ENCODE assay signal across 8 cellular contexts in genomic region chr4:139735381-139736256, GRCh38.
A peak's percentile ranks its signal among the peaks of the same experiment; 100 is the strongest.
DNase-seq lines count a peak whose midpoint lies in the region; ATAC-seq and TF ChIP-seq lines count a peak whose summit lies in the region.

No MANE protein-coding gene starts in this region.

- H3K4me3 Mint-ChIP-seq in natural killer cell treated with Interleukin-12 subunit alpha and Interleukin-12 subunit beta and Interleukin-15 and Interleukin-18, amount 100 ng/mL, for 72 hours = peak overlapping the region; percentile 72

- H3K9me3 Mint-ChIP-seq in natural killer cell treated with Interleukin-12 subunit alpha and Interleukin-12 subunit beta and Interleukin-15 and Interleukin-18, amount 100 ng/mL, for 72 hours = no peaks in the 10 kb centered on the region

- peaks cover 8 to 9% of the 10 kb centered on the region in 2 donors for H3K4me1 Mint-ChIP-seq in natural killer cell treated with Interleukin-12 subunit alpha and Interleukin-12 subunit beta and Interleukin-15 and Interleukin-18, amount 100 ng/mL, for 72 hours (ENCODE audit: low read depth in 2 of 2)

- in situ Hi-C loops in GM13977 (cut with MboI; ENCODE audit: low pct_unique_long_range_greater_than_20kb, low sequenced_read_pairs, unreplicated experiment) = no loop called here

- TF ChIP-seq CTCF in GM13977 (IDR thresholded peaks at IDR 0.05; ENCODE audit: extremely low read depth, insufficient read depth, missing control alignments) (no peak), WI38 (IDR thresholded peaks at IDR 0.05; ENCODE audit: low read depth, low read length) (no peak), fibroblast of pulmonary artery (IDR thresholded peaks at IDR 0.05; ENCODE audit: low read length, missing control alignments) (no peak)

- DNase-seq in GM13977 (ENCODE audit: low spot score) (peak; percentile 58), fibroblast of pulmonary artery (ENCODE audit: low read depth) (no peak), cerebellar nuclear complex (lab: John Stamatoyannopoulos, UW) (no peak)
- no peak for DNase-seq in natural killer cell treated with Interleukin-12 subunit alpha and Interleukin-12 subunit beta and Interleukin-15 and Interleukin-18, amount 100 ng/mL, for 72 hours (ENCODE audit: low spot score)

- H3K4me3 ChIP-seq in WI38 (ENCODE audit: low read depth, low read length) (peak overlapping the region; percentile 59), fibroblast of pulmonary artery (replicated peaks; ENCODE audit: low read depth, low read length) (peak overlapping the region; percentile 49)

- no peaks in the 10 kb centered on the region for H3K36me3 Mint-ChIP-seq in natural killer cell treated with Interleukin-12 subunit alpha and Interleukin-12 subunit beta and Interleukin-15 and Interleukin-18, amount 100 ng/mL, for 72 hours

- H3K27ac Mint-ChIP-seq in natural killer cell treated with Interleukin-12 subunit alpha and Interleukin-12 subunit beta and Interleukin-15 and Interleukin-18, amount 100 ng/mL, for 72 hours = no peak overlapping the region

- peak in 1 of 2 donors; percentile 23 for ATAC-seq in natural killer cell treated with Interleukin-12 subunit alpha and Interleukin-12 subunit beta and Interleukin-15 and Interleukin-18, amount 100 ng/mL, for 72 hours
- no peak for ATAC-seq in GM18867 (IDR thresholded peaks at IDR 0.05; ENCODE audit: unreplicated experiment)
- ATAC-seq in HG03520 (IDR thresholded peaks at IDR 0.05; ENCODE audit: unreplicated experiment) = no peak
- ATAC-seq in HG03342 (IDR thresholded peaks at IDR 0.05; ENCODE audit: unreplicated experiment) = no peak

- peaks cover 21 to 37% of the 10 kb centered on the region in 2 donors for H3K27me3 Mint-ChIP-seq in natural killer cell treated with Interleukin-12 subunit alpha and Interleukin-12 subunit beta and Interleukin-15 and Interleukin-18, amount 100 ng/mL, for 72 hours
